11 cellular contexts compared by ENCODE assay signal in the genomic region with DNA sequence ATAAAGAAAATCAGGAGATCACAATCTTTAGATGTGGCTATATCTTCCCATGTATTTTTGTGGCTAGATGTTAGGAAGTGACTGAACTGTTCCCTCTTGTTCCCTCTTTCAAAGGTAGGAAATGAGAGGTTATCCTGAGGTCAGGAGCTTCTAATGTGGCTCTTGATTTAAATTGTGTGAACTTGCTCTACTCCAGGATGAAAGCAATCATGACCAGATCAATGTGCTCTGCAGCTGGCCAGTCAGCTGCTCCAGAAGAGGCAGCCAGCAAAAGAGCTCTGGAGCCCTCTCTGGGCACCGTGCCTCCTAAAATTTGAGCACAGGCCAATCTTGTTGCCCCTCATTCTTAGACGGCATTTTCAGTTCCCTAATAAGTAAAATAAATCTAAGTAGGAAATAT. TPM values are rescaled to one million over a fixed set of nuclear protein-coding genes. Genes with fewer than 3 reads are reported as not detected.
DNase-seq lines count a peak whose midpoint lies in the region; ATAC-seq, FAIRE-seq and TF ChIP-seq lines count a peak whose summit lies in the region.
"Had no signal": no experiment of that assay in that cellular context is flagged by ENCODE, and none has a peak within 500 bp of the region (broad histone marks: within the 10 kb centered on the region; RNA-seq: fewer than 3 reads in every experiment).

No MANE protein-coding gene starts in this region.

- H4K20me1 ChIP-seq in HepG2 (ENCODE audit: insufficient read depth, low read length), result peaks cover 2% of the 10 kb centered on the region; the same call in 1 of the 2 replicates

- TF ChIP-seq EP300 in HepG2 (IDR thresholded peaks at IDR 0.05; ENCODE audit: low read depth in 2 of 2, low read length in 2 of 2) (no peak), HepG2 (CRISPR knock-in tag; IDR thresholded peaks at IDR 0.05; ENCODE audit: borderline replicate concordance) (no peak), suprapubic skin (IDR thresholded peaks at IDR 0.05) (no peak)

- no peak overlapping the region for H3K27ac ChIP-seq in HepG2 (ENCODE audit: extremely low read length, insufficient read depth, low read length)
- peak overlapping the region; percentile 38 for H3K27ac ChIP-seq in suprapubic skin

- no peaks in the 10 kb centered on the region for H3K9me3 ChIP-seq in HepG2 (ENCODE audit: low read length)
- H3K9me3 ChIP-seq in suprapubic skin, result no peaks in the 10 kb centered on the region

- no peak for TF ChIP-seq RAD21 in HepG2 (CRISPR knock-in tag; IDR thresholded peaks at IDR 0.05)

- DNase-seq in NCI-H2171 treated with DMSO at 0.1 percent for 48 hours (lab: John Stamatoyannopoulos, UW), result peak; percentile 12
- DNase-seq in NCI-H2171 (lab: John Stamatoyannopoulos, UW), result no peak
- DNase-seq in astrocyte of the hippocampus (ENCODE audit: low read depth, low spot score), result peak; percentile 25
- DNase-seq in HepG2 (ENCODE audit: low spot score), result no peak
- no peak for DNase-seq in suprapubic skin (ENCODE audit: low spot score in 2 of 2)
- no peak for DNase-seq in NCI-H524 treated with DMSO at 0.1 percent for 48 hours (lab: John Stamatoyannopoulos, UW)
- DNase-seq: kidney, T-cell had no signal

- no peak for TF ChIP-seq CTCF in HepG2 (CRISPR knock-in tag; IDR thresholded peaks at IDR 0.05)
- TF ChIP-seq CTCF in suprapubic skin (IDR thresholded peaks at IDR 0.05), result no peak

- CTCF ChIA-PET in HepG2 (lab: Yijun Ruan, JAX; ENCODE audit: low intra/inter-chr PET ratio, low total read pairs), result no interaction called here

- no peak overlapping the region for H2AFZ ChIP-seq in HepG2 (ENCODE audit: low read length)

- H3K79me2 ChIP-seq in HepG2 (ENCODE audit: insufficient read depth, low read length), result peaks cover 58% of the 10 kb centered on the region

- no peak overlapping the region for H3K4me3 ChIP-seq in HepG2 (replicated peaks in 1 of 3; ENCODE audit: insufficient read depth in 1 of 3, low read depth in 2 of 3, low read length in 3 of 3)
- no peak overlapping the region for H3K4me3 ChIP-seq in suprapubic skin

- ATAC-seq in HepG2, result no peak
- ATAC-seq in HG03432 (IDR thresholded peaks at IDR 0.05; ENCODE audit: unreplicated experiment), result no peak
- no peak for ATAC-seq in esophagus mucosa
- ATAC-seq: T-cell had no signal

- TF ChIP-seq POLR2A in HepG2 (IDR thresholded peaks at IDR 0.05; ENCODE audit: insufficient read depth in 1 of 2, low read depth in 2 of 2, low read length in 2 of 2) (no peak), suprapubic skin (IDR thresholded peaks at IDR 0.05) (no peak)

- in situ Hi-C loops in HepG2 (cut with HindIII; ENCODE audit: extremely low pct_ligation_motif_present, low pct_unique_long_range_greater_than_20kb), result no loop called here

- H3K27me3 ChIP-seq in HepG2 (ENCODE audit: control insufficient read depth in 1 of 2, insufficient read depth in 2 of 2, low read length in 2 of 2) (no peaks in the 10 kb centered on the region), suprapubic skin (no peaks in the 10 kb centered on the region)

- intact Hi-C loops in HepG2 (cut with micrococcal nuclease; ENCODE audit: unreplicated experiment), result no loop called here

- H3K4me1 ChIP-seq in HepG2 (ENCODE audit: insufficient read depth, low read length), result peaks cover 13% of the 10 kb centered on the region
- H3K4me1 ChIP-seq in suprapubic skin, result peaks cover 47% of the 10 kb centered on the region

- BruUV-seq in HepG2 (replicated peaks; lab: Mats Ljungman, UMichigan), result no TSS peak

- POLR2A ChIA-PET in HepG2 (lab: Yijun Ruan, JAX), result no interaction called here

- H3K4me2 ChIP-seq in HepG2 (ENCODE audit: low read depth, low read length), result no peak overlapping the region

- H3K36me3 ChIP-seq in HepG2 (replicated peaks in 1 of 2; ENCODE audit: control insufficient read depth in 1 of 2, insufficient read depth in 2 of 2, low read length in 2 of 2) (no peaks in the 10 kb centered on the region), suprapubic skin (no peaks in the 10 kb centered on the region)

- H3K9ac ChIP-seq in HepG2 (ENCODE audit: insufficient read depth, low read depth, low read length), result no peak overlapping the region

- no peak for FAIRE-seq in HepG2 (lab: Jason Lieb, UNC)
- FAIRE-seq: A204.1, kidney had no signal

- 89% methylated on average over 2 of the region's 2 CpGs for WGBS in HepG2 (ENCODE audit: low lambda C conversion rate)
- 39% methylated on average over 2 of the region's 2 CpGs for WGBS in suprapubic skin

TF ChIP-seq in HepG2, 621 proteins besides CTCF, POLR2A, EP300 and RAD21:
- TF ChIP-seq, protein P1, sequence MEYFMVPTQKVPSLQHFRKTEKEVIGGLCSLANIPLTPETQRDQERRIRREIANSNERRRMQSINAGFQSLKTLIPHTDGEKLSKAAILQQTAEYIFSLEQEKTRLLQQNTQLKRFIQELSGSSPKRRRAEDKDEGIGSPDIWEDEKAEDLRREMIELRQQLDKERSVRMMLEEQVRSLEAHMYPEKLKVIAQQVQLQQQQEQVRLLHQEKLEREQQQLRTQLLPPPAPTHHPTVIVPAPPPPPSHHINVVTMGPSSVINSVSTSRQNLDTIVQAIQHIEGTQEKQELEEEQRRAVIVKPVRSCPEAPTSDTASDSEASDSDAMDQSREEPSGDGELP (IDR thresholded peaks at IDR 0.05; ENCODE audit: borderline replicate concordance, low read depth), result 0 out of 2 replicates have a peak, but pooled peaks have one; percentile 16
- TF ChIP-seq ZFP37 (CRISPR knock-in tag; IDR thresholded peaks at IDR 0.05; ENCODE audit: borderline replicate concordance), result no peak

RNA-seq across cellular contexts. Expression of a gene that starts 32.0 kb away (rescaled TPM):
- total RNA-seq in HepG2 (2016; rRNA removed; fragmentation: Illumina TruSeq; extraction: Trizol), result 20.1 and 22.3 TPM in 2 replicates
- 12.4 and 17.6 TPM in 2 replicates for total RNA-seq in HepG2 (2016; cell fraction: cytosol; rRNA removed; fragmentation: Illumina TruSeq; extraction: Trizol; ENCODE audit: low read depth)
- total RNA-seq in HepG2 (2016; cell fraction: insoluble cytoplasmic fraction; rRNA removed; fragmentation: Illumina TruSeq; extraction: Trizol), result 21.4 and 21.8 TPM in 2 replicates
- total RNA-seq in HepG2 (2016; cell fraction: membrane; rRNA removed; fragmentation: Illumina TruSeq; extraction: Trizol), result 6.8 and 8.7 TPM in 2 replicates
- 33.8 and 35.2 TPM in 2 replicates for total RNA-seq in HepG2 (2016; cell fraction: nucleus; rRNA removed; fragmentation: Illumina TruSeq; extraction: Trizol)
- polyA plus RNA-seq in HepG2 (2011; rRNA removed), result 7.6 and 9.9 TPM in 2 replicates
- 3.7 and 6.4 TPM in 2 replicates for polyA plus RNA-seq in HepG2 (2011; cell fraction: cytosol; rRNA removed)
- 8.2 and 10.0 TPM in 2 replicates for polyA plus RNA-seq in HepG2 (2011; cell fraction: nucleus; rRNA removed)
- 9.6 and 11.9 TPM in 2 replicates for polyA plus RNA-seq in HepG2 (2012)
- 0.41 and 0.44 TPM in 2 replicates for polyA plus RNA-seq in HepG2 (2016; cell fraction: cytosol; fragmentation: Illumina TruSeq; extraction: Trizol; ENCODE audit: low read depth)
- 13.7 and 14.3 TPM in 2 replicates for polyA plus RNA-seq in HepG2 (2016; cell fraction: insoluble cytoplasmic fraction; fragmentation: Illumina TruSeq; extraction: Trizol; ENCODE audit: low read depth)
- 1.9 and 2.1 TPM in 2 replicates for polyA plus RNA-seq in HepG2 (2016; cell fraction: membrane; fragmentation: Illumina TruSeq; extraction: Trizol; ENCODE audit: low read depth)
- polyA plus RNA-seq in HepG2 (2016; cell fraction: nucleus; fragmentation: Illumina TruSeq; extraction: Trizol; ENCODE audit: insufficient read depth, low read depth), result 9.6 and 12.3 TPM in 2 replicates
- 36.0 and 45.8 TPM in 2 replicates for polyA minus RNA-seq in HepG2 (2011; rRNA and poly(A)+ RNA removed; ENCODE audit: low replicate concordance)
- polyA minus RNA-seq in HepG2 (2011; cell fraction: cytosol; rRNA and poly(A)+ RNA removed), result 25.9 and 29.8 TPM in 2 replicates
- 152 and 172 TPM in 2 replicates for polyA minus RNA-seq in HepG2 (2011; cell fraction: nucleus; rRNA and poly(A)+ RNA removed)
- total RNA-seq in suprapubic skin, result 10 to 100 TPM; 38.7 to 93.3 (median 43.4) TPM
- 16.7 TPM for total RNA-seq in esophagus mucosa

Comparison
In these comparisons a context has a peak if more than half of its experiments do, and no peak if none do; other contexts are left out.
1. DNase-seq: peak in NCI-H2171 treated with DMSO at 0.1 percent for 48 hours (single experiment) and astrocyte of the hippocampus (single experiment); none in NCI-H2171 (single experiment), HepG2 (single experiment), suprapubic skin (0 of 2) and NCI-H524 treated with DMSO at 0.1 percent for 48 hours (single experiment).